8 cellular contexts compared by ENCODE assay signal in genomic region chr10:101161494-101162299, GRCh38. TPM values are rescaled to one million over a fixed set of nuclear protein-coding genes. Genes with fewer than 3 reads are reported as not detected.
DNase-seq lines count a peak whose midpoint lies in the region; ATAC-seq, FAIRE-seq and TF ChIP-seq lines count a peak whose summit lies in the region.

No MANE protein-coding gene starts in this region.

- TF ChIP-seq CTCF in BE2C (IDR thresholded peaks at IDR 0.05; ENCODE audit: low read depth, low read length) (peak; percentile 89), lower lobe of right lung (IDR thresholded peaks at IDR 0.05) (peak; percentile 97)

- H3K27ac ChIP-seq in lower lobe of right lung: no peak overlapping the region

- peak; percentile 64 for DNase-seq in BE2C
- DNase-seq in H54 (ENCODE audit: insufficient read length, low spot score): peak; percentile 78
- DNase-seq in NCI-H526 treated with DMSO at 0.1 percent for 48 hours (lab: John Stamatoyannopoulos, UW): peak; percentile 32
- DNase-seq in activated CD4-positive, alpha-beta T cell treated with anti-CD3 and anti-CD28 coated beads, Interleukin-2, amount 50 U/mL, for 24 hours (ENCODE audit: low read depth in 1 of 2, low spot score in 1 of 2): peak; percentile 51 to 73
- DNase-seq in ecto neural progenitor cell (ENCODE audit: low spot score): peak; percentile 87
- DNase-seq in lower lobe of right lung: peak; percentile 70
- peak; percentile 38 to 58 (median 50) for DNase-seq in stimulated activated CD4-positive, alpha-beta T cell treated with anti-CD3 and anti-CD28 coated beads, TNF-alpha, amount 100 ng/mL, for 4 hours (ENCODE audit: low read depth in 3 of 3)

- peaks cover 29% of the 10 kb centered on the region for H3K27me3 ChIP-seq in BE2C
- peaks cover 69% of the 10 kb centered on the region for H3K27me3 ChIP-seq in lower lobe of right lung (ENCODE audit: low read depth)

- ATAC-seq in lower lobe of right lung: peak; percentile 93
- ATAC-seq in HG02852 (IDR thresholded peaks at IDR 0.05; ENCODE audit: unreplicated experiment): no peak

- H3K9me3 ChIP-seq in BE2C (no peaks in the 10 kb centered on the region), lower lobe of right lung (no peaks in the 10 kb centered on the region)

- peaks cover 10% of the 10 kb centered on the region for H3K4me1 ChIP-seq in BE2C
- peaks cover 6% of the 10 kb centered on the region for H3K4me1 ChIP-seq in lower lobe of right lung

- TF ChIP-seq POLR2A in H54 (IDR thresholded peaks at IDR 0.05; ENCODE audit: low read depth, low read length): no peak

- peak overlapping the region; percentile 60 for H3K4me3 ChIP-seq in BE2C (ENCODE audit: low read depth, low read length)
- H3K4me3 ChIP-seq in lower lobe of right lung: peak overlapping the region; percentile 30

- FAIRE-seq in H54 (lab: Jason Lieb, UNC): no peak

- intact Hi-C loops in lower lobe of right lung (cut with DNase I): no loop called here

- H3K36me3 ChIP-seq in BE2C (no peaks in the 10 kb centered on the region), lower lobe of right lung (no peaks in the 10 kb centered on the region)

RNA-seq across cellular contexts. Expression of gene TLX1, which starts 30.6 kb away (rescaled TPM):
- 6.1 TPM for polyA plus RNA-seq in BE2C (2012; ENCODE audit: insufficient read depth, insufficient read length, low read depth)
- total RNA-seq in lower lobe of right lung: not detected

Comparison
In these comparisons a context has a peak if more than half of its experiments do, and no peak if none do; other contexts are left out.
1. DNase-seq: peak in every context shown above with its lines; median percentile 87 in ecto neural progenitor cell; 78 in H54; 70 in lower lobe of right lung; 64 in BE2C; 62 in activated CD4-positive, alpha-beta T cell treated with anti-CD3 and anti-CD28 coated beads, Interleukin-2, amount 50 U/mL, for 24 hours; 50 in stimulated activated CD4-positive, alpha-beta T cell treated with anti-CD3 and anti-CD28 coated beads, TNF-alpha, amount 100 ng/mL, for 4 hours; 32 in NCI-H526 treated with DMSO at 0.1 percent for 48 hours.